ENCODE assay signal across 1 cellular context in genomic region chr21:45373991-45374816, GRCh38.
TF ChIP-seq lines count a peak whose summit lies in the region.

No MANE protein-coding gene starts in this region.

TF ChIP-seq in K562, 482 proteins besides CTCF, POLR2A, EP300 and RAD21 (continued from another document):
- TF ChIP-seq RNF219 (CRISPR knock-in tag; IDR thresholded peaks at IDR 0.05) (no peak), ZNF143 (CRISPR knock-in tag; IDR thresholded peaks at IDR 0.05) (no peak), ELK3 (CRISPR knock-in tag; IDR thresholded peaks at IDR 0.05) (no peak), RBFOX2 (IDR thresholded peaks at IDR 0.05; ENCODE audit: low read depth, low read length) (no peak), ZBTB26 (CRISPR knock-in tag; IDR thresholded peaks at IDR 0.05) (no peak), ZNF134 (CRISPR knock-in tag; conservative IDR thresholded peaks at IDR 0.05) (no peak), MCM7 (IDR thresholded peaks at IDR 0.05) (no peak), GTF2A2 (tag; IDR thresholded peaks at IDR 0.05) (no peak), ETS1 (conservative IDR thresholded peaks at IDR 0.05; ENCODE audit: control insufficient read depth, low read depth, low read length) (no peak), RFX5 (IDR thresholded peaks at IDR 0.05; ENCODE audit: low read depth, low read length) (no peak), NR2C1 (IDR thresholded peaks at IDR 0.05) (no peak), NR2C1 (tag; IDR thresholded peaks at IDR 0.05) (no peak), ZNF436 (CRISPR knock-in tag; IDR thresholded peaks at IDR 0.05) (no peak), ZNF699 (CRISPR knock-in tag; IDR thresholded peaks at IDR 0.05; ENCODE audit: insufficient replicate concordance) (no peak), ZBTB9 (CRISPR knock-in tag; IDR thresholded peaks at IDR 0.05) (no peak)
TF ChIP-seq in K562: peak in this region for 0.
